In the genomic region with DNA sequence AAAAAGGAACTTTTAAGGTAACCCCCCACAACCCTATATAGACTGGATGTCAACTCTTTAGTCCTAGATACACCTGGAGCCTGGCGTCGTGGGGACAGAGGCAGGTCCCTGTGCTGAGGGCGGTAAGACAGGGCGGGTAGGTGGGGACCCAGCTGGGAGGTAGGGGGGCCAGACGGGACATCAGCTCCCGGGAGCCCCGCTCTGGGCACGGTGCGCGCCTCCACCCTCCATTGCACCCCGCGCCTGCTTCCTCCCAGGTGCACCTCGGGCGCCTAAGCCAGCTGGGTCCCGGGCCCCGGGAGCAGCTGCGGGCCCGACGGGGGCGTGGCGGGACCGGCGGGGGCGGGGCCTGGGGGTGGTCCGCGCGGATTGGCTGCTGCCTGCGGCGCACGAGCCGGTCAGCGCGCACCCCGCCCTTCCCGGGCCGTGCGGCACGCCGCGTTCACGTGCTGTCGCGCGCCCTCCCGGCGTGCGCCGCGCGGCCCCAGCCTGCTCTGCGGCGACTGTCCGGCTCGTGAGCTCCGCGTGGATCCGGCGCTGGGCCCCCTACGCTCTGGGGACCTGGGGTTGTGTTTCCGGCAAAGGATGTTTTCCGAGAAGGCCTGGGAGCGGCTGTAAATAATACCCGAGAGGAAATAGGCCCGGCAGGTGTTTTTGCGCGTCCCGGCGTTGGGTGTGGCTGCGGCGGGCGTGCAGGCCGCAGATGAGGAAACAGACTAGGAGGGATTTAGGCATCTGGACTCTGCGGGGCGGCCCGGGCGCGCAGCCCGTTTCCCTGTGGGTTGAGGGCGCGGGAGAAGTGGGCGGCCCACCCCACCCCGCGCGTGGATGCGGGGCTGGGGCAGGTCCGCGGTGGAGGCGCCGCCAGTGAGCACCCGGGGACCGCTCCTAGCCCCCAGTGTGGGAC, we compare ENCODE assay signal across 8 cellular contexts. TPM values are rescaled to one million over a fixed set of nuclear protein-coding genes. Genes with fewer than 3 reads are reported as not detected.
DNase-seq lines count a peak whose midpoint lies in the region; ATAC-seq and TF ChIP-seq lines count a peak whose summit lies in the region.

No MANE protein-coding gene starts in this region.

- no peak overlapping the region for H2AFZ ChIP-seq in neural cell (ENCODE audit: low read depth, low read length)

- H3K27ac Mint-ChIP-seq in stimulated activated naive CD8-positive, alpha-beta T cell treated with anti-CD3 and anti-CD28 coated beads, Interleukin-15, Interleukin-2, amounts not matched to agents 100 ng/mL and 50 ng/mL, for 24 hours: peak overlapping the region; percentile 95

- no peaks in the 10 kb centered on the region for H3K27me3 ChIP-seq in neural cell (ENCODE audit: insufficient read depth, low read depth, low read length)

- no peaks in the 10 kb centered on the region for H3K9me3 ChIP-seq in neural cell (ENCODE audit: low read length)

- no peaks in the 10 kb centered on the region for H3K9me2 ChIP-seq in neural cell (ENCODE audit: insufficient read depth, low read length)

- peak overlapping the region; percentile 63 for H3K9ac ChIP-seq in neural cell (ENCODE audit: low read length)

- no peaks in the 10 kb centered on the region for H3K36me3 ChIP-seq in neural cell (ENCODE audit: insufficient read depth, low read length)

- peaks cover 40% of the 10 kb centered on the region for H3K36me3 Mint-ChIP-seq in stimulated activated naive CD8-positive, alpha-beta T cell treated with anti-CD3 and anti-CD28 coated beads, Interleukin-15, Interleukin-2, amounts not matched to agents 100 ng/mL and 50 ng/mL, for 24 hours (ENCODE audit: low read depth)

- H3K79me2 ChIP-seq in neural cell (replicated peaks; ENCODE audit: insufficient read depth, low read length): no peaks in the 10 kb centered on the region

- H3K9me3 Mint-ChIP-seq in stimulated activated naive CD8-positive, alpha-beta T cell treated with anti-CD3 and anti-CD28 coated beads, Interleukin-15, Interleukin-2, amounts not matched to agents 100 ng/mL and 50 ng/mL, for 24 hours: no peaks in the 10 kb centered on the region

- peak overlapping the region; percentile 74 for H3K4me3 ChIP-seq in neural cell (ENCODE audit: low read length)

- H3K4me3 Mint-ChIP-seq in stimulated activated naive CD8-positive, alpha-beta T cell treated with anti-CD3 and anti-CD28 coated beads, Interleukin-15, Interleukin-2, amounts not matched to agents 100 ng/mL and 50 ng/mL, for 24 hours: peak overlapping the region; percentile 91

- peak; percentile 99 for DNase-seq in D341Med (ENCODE audit: low spot score)
- DNase-seq in HUDEP-2 (lab: John Stamatoyannopoulos, UW; ENCODE audit: unreplicated experiment in 76 of 76): peak in 73 of 76 experiments; percentile 11 to 89 (median 76)
- DNase-seq in RKO (ENCODE audit: low spot score): peak; percentile 94
- peak; percentile 82 to 90 for DNase-seq in activated T-helper 1 cell treated with anti-CD3 and anti-CD28 coated beads, Interleukin-2, amount 50 U/mL, for 16 hours (ENCODE audit: low read depth in 1 of 2, low spot score in 1 of 2)
- DNase-seq in fibroblast of peridontal ligament (ENCODE audit: extremely low read depth): peak; percentile 77

- no peaks in the 10 kb centered on the region for H3K27me3 Mint-ChIP-seq in stimulated activated naive CD8-positive, alpha-beta T cell treated with anti-CD3 and anti-CD28 coated beads, Interleukin-15, Interleukin-2, amounts not matched to agents 100 ng/mL and 50 ng/mL, for 24 hours

- H3F3A ChIP-seq in neural cell (ENCODE audit: insufficient read depth, low read length, poor library complexity, severe bottlenecking): no peaks in the 10 kb centered on the region

- H4K20me1 ChIP-seq in neural cell (ENCODE audit: insufficient read depth): no peaks in the 10 kb centered on the region

- H3K4me1 Mint-ChIP-seq in stimulated activated naive CD8-positive, alpha-beta T cell treated with anti-CD3 and anti-CD28 coated beads, Interleukin-15, Interleukin-2, amounts not matched to agents 100 ng/mL and 50 ng/mL, for 24 hours (ENCODE audit: low read depth): peaks cover 59% of the 10 kb centered on the region

- no peak for TF ChIP-seq RAD21 in neural cell (conservative IDR thresholded peaks at IDR 0.05)

- TF ChIP-seq CTCF in neural cell (IDR thresholded peaks at IDR 0.05; ENCODE audit: poor library complexity, severe bottlenecking): peak; percentile 7

- no peak for TF ChIP-seq EP300 in neural cell (conservative IDR thresholded peaks at IDR 0.05; ENCODE audit: poor library complexity, severe bottlenecking)

- peak; percentile 95 for ATAC-seq in GM21381 (IDR thresholded peaks at IDR 0.05; ENCODE audit: unreplicated experiment)

- peak overlapping the region; percentile 35 for H3K4me2 ChIP-seq in neural cell (ENCODE audit: low read length)

- no peak overlapping the region for H3K27ac ChIP-seq in neural cell (ENCODE audit: low read length)

TF ChIP-seq in neural cell, 6 proteins besides CTCF, POLR2A, EP300 and RAD21:
- TF ChIP-seq TAF1 (IDR thresholded peaks at IDR 0.05; ENCODE audit: low read depth) (no peak), POLR2AphosphoS5 (IDR thresholded peaks at IDR 0.05) (peak; percentile 56), REST (IDR thresholded peaks at IDR 0.05; ENCODE audit: borderline replicate concordance) (no peak), MXI1 (conservative IDR thresholded peaks at IDR 0.05; ENCODE audit: poor library complexity, severe bottlenecking) (peak; percentile 79)

RNA-seq across cellular contexts. Expression of gene PFKFB3, which starts 39.1 kb away (rescaled TPM):
- 33.4 and 36.2 TPM in 2 replicates for polyA plus RNA-seq in neural cell
- 24.1 and 30.2 TPM in 2 replicates for polyA minus RNA-seq in neural cell
